Comparison of ENCODE assay signal across 11 cellular contexts in genomic region chr3:111831840-111832239, GRCh38. TPM values are rescaled to one million over a fixed set of nuclear protein-coding genes. Genes with fewer than 3 reads are reported as not detected.
DNase-seq lines count a peak whose midpoint lies in the region; ATAC-seq, FAIRE-seq and TF ChIP-seq lines count a peak whose summit lies in the region.
"Had no signal": no experiment of that assay in that cellular context is flagged by ENCODE, and none has a peak within 500 bp of the region (broad histone marks: within the 10 kb centered on the region; RNA-seq: fewer than 3 reads in every experiment).

No MANE protein-coding gene starts in this region.

- H3K9ac ChIP-seq in astrocyte (ENCODE audit: low read length) (no peak overlapping the region), neuronal stem cell (ENCODE audit: low read depth, low read length, poor library complexity) (no peak overlapping the region)

- H3K36me3 ChIP-seq in astrocyte (ENCODE audit: insufficient read depth, low read length) (no peaks in the 10 kb centered on the region), neuronal stem cell (replicated peaks in 1 of 2; ENCODE audit: control insufficient read depth in 2 of 2, insufficient read depth in 2 of 2, low read length in 2 of 2) (no peaks in the 10 kb centered on the region), BE2C (no peaks in the 10 kb centered on the region)

- H3K4me1 Mint-ChIP-seq in astrocyte (ENCODE audit: low read depth, unreplicated experiment): peaks cover 6% of the 10 kb centered on the region

- H3K18ac ChIP-seq in neuronal stem cell (ENCODE audit: low read length): no peak overlapping the region

- H3K27ac Mint-ChIP-seq in astrocyte (ENCODE audit: unreplicated experiment): no peak overlapping the region

- H4K20me1 ChIP-seq in astrocyte (ENCODE audit: insufficient read depth, low read length): no peaks in the 10 kb centered on the region

- H3K4me3 ChIP-seq in astrocyte (ENCODE audit: insufficient read depth, low read depth, low read length) (no peak overlapping the region), neuronal stem cell (ENCODE audit: low read length in 2 of 2) (no peak overlapping the region), BE2C (ENCODE audit: low read depth, low read length) (no peak overlapping the region)

- H3K4me2 ChIP-seq in astrocyte (ENCODE audit: low read length): no peak overlapping the region
- no peak overlapping the region for H3K4me2 ChIP-seq in neuronal stem cell (ENCODE audit: insufficient read depth, low read length, poor library complexity, severe bottlenecking)

- no peak overlapping the region for H2BK5ac ChIP-seq in neuronal stem cell (ENCODE audit: low read length)

- H3K9me3 ChIP-seq in astrocyte (ENCODE audit: insufficient read depth, low read depth, low read length) (no peaks in the 10 kb centered on the region), neuronal stem cell (replicated peaks in 1 of 2; ENCODE audit: control insufficient read depth in 2 of 2, insufficient read depth in 1 of 2, low read depth in 1 of 2, low read length in 2 of 2) (no peaks in the 10 kb centered on the region), BE2C (no peaks in the 10 kb centered on the region)

- ATAC-seq in HG02885 (IDR thresholded peaks at IDR 0.05; ENCODE audit: poor library complexity, unreplicated experiment): no peak
- ATAC-seq: right cardiac atrium had no signal

- DNase-seq in SKM-1 treated with dmso at 0.1 percent for 144 hours (lab: John Stamatoyannopoulos, UW; ENCODE audit: unreplicated experiment): peak; percentile 12
- DNase-seq in SKM-1 (lab: John Stamatoyannopoulos, UW; ENCODE audit: unreplicated experiment): no peak
- peak; percentile 22 for DNase-seq in MV-4-11 (lab: John Stamatoyannopoulos, UW)
- peak; percentile 83 for DNase-seq in astrocyte (ENCODE audit: low read depth)
- no peak for DNase-seq in neuronal stem cell (ENCODE audit: low spot score)
- no peak for DNase-seq in BE2C
- no peak for DNase-seq in SHP77 treated with DMSO at 0.1 percent for 48 hours (lab: John Stamatoyannopoulos, UW)
- DNase-seq: 8988T, NCI-H2081, right cardiac atrium had no signal

- peaks cover 2% of the 10 kb centered on the region for H3K4me1 ChIP-seq in astrocyte (ENCODE audit: insufficient read depth, low read length)
- H3K4me1 ChIP-seq in neuronal stem cell (ENCODE audit: control insufficient read depth in 2 of 2, insufficient read depth in 1 of 2, low read depth in 1 of 2, low read length in 2 of 2): no peaks in the 10 kb centered on the region
- no peaks in the 10 kb centered on the region for H3K4me1 ChIP-seq in BE2C

- H4K91ac ChIP-seq in neuronal stem cell (ENCODE audit: low read depth, low read length, poor library complexity): no peak overlapping the region

- H3K23ac ChIP-seq in neuronal stem cell (ENCODE audit: low read depth, low read length, poor library complexity): no peak overlapping the region

- no peak for FAIRE-seq in astrocyte (lab: Jason Lieb, UNC)

- no peak overlapping the region for H4K8ac ChIP-seq in neuronal stem cell (ENCODE audit: low read depth, low read length)

- no peak for TF ChIP-seq CTCF in astrocyte (IDR thresholded peaks at IDR 0.05; ENCODE audit: insufficient read depth, low read depth, low read length)
- no peak for TF ChIP-seq CTCF in BE2C (IDR thresholded peaks at IDR 0.05; ENCODE audit: low read depth, low read length)

- H2BK12ac ChIP-seq in neuronal stem cell (ENCODE audit: low read length): no peak overlapping the region

- H3K4ac ChIP-seq in neuronal stem cell (ENCODE audit: low read length): no peak overlapping the region

- H3K36me3 Mint-ChIP-seq in astrocyte (ENCODE audit: low read depth, unreplicated experiment): no peaks in the 10 kb centered on the region

- H3K79me1 ChIP-seq in neuronal stem cell (ENCODE audit: low read depth, low read length): no peaks in the 10 kb centered on the region

- no peak overlapping the region for H3K14ac ChIP-seq in neuronal stem cell (ENCODE audit: low read length)

- H3K27me3 ChIP-seq in astrocyte (ENCODE audit: insufficient read depth, low read length): no peaks in the 10 kb centered on the region
- no peaks in the 10 kb centered on the region for H3K27me3 ChIP-seq in neuronal stem cell (ENCODE audit: control insufficient read depth in 3 of 3, insufficient read depth in 3 of 3, low read depth in 1 of 3, low read length in 3 of 3)
- no peaks in the 10 kb centered on the region for H3K27me3 ChIP-seq in BE2C

- H3K27ac ChIP-seq in astrocyte (ENCODE audit: low read depth, low read length) (no peak overlapping the region), neuronal stem cell (replicated peaks; ENCODE audit: low read length) (no peak overlapping the region)

- H2BK120ac ChIP-seq in neuronal stem cell (ENCODE audit: low read depth, low read length): no peak overlapping the region

- H2AFZ ChIP-seq in astrocyte (ENCODE audit: low read depth, low read length) (no peak overlapping the region), neuronal stem cell (ENCODE audit: low read length) (peak overlapping the region; percentile 1)

- H3K9me3 Mint-ChIP-seq in astrocyte (ENCODE audit: unreplicated experiment): no peaks in the 10 kb centered on the region

- H3K79me2 ChIP-seq in astrocyte (ENCODE audit: insufficient read depth, low read length): no peaks in the 10 kb centered on the region

- no peak overlapping the region for H3K4me3 Mint-ChIP-seq in astrocyte (ENCODE audit: unreplicated experiment)

- H2AK5ac ChIP-seq in neuronal stem cell (ENCODE audit: low read depth, low read length): no peak overlapping the region

- no peak overlapping the region for H2BK15ac ChIP-seq in neuronal stem cell (ENCODE audit: low read length)

- no peaks in the 10 kb centered on the region for H3K27me3 Mint-ChIP-seq in astrocyte (ENCODE audit: low read depth, unreplicated experiment)

RNA-seq across cellular contexts. Expression of gene PHLDB2, which starts 27.2 kb away (rescaled TPM):
- total RNA-seq in astrocyte: 170 and 171 TPM in 2 replicates
- polyA plus RNA-seq in neuronal stem cell (2013, experiment 1 of 2): 4.5 TPM
- polyA plus RNA-seq in neuronal stem cell (2013, experiment 2 of 2): 4.6 TPM
- not detected for polyA plus RNA-seq in BE2C (2012; ENCODE audit: insufficient read depth, insufficient read length, low read depth)

Comparison
In these comparisons a context has a peak if more than half of its experiments do, and no peak if none do; other contexts are left out.
1. DNase-seq: peak in SKM-1 treated with dmso at 0.1 percent for 144 hours (single experiment), MV-4-11 (single experiment) and astrocyte (single experiment); none in SKM-1 (single experiment), neuronal stem cell (single experiment), BE2C (single experiment) and SHP77 treated with DMSO at 0.1 percent for 48 hours (single experiment).